In genomic region chr16:88455610-88456355, GRCh38 we compare ENCODE assay signal across 1 cellular context.
A peak's percentile ranks its signal among the peaks of the same experiment; 100 is the strongest.
TF ChIP-seq lines count a peak whose summit lies in the region.

No MANE protein-coding gene starts in this region.

TF ChIP-seq in HepG2, 621 proteins besides CTCF, POLR2A, EP300 and RAD21 (continued from another document and continues in another):
- TF ChIP-seq HNF1A (IDR thresholded peaks at IDR 0.05; ENCODE audit: low read depth) (no peak), HNF1A (CRISPR knock-in tag; IDR thresholded peaks at IDR 0.05; ENCODE audit: borderline replicate concordance) (0 out of 2 replicates have a peak, but pooled peaks have one; percentile 19), SMAD1 (CRISPR knock-in tag; IDR thresholded peaks at IDR 0.05; ENCODE audit: borderline replicate concordance, low read depth) (no peak), DMAP1 (CRISPR knock-in tag; IDR thresholded peaks at IDR 0.05) (0 out of 2 replicates have a peak, but pooled peaks have one; percentile 45), THAP11 (CRISPR knock-in tag; IDR thresholded peaks at IDR 0.05) (peak; percentile 65), FOXC1 (CRISPR knock-in tag; IDR thresholded peaks at IDR 0.05; ENCODE audit: borderline replicate concordance) (no peak), AGO2 (optimal IDR thresholded peaks at IDR 0.05; ENCODE audit: low read depth, low read length) (peak; percentile 86), ZNF12 (CRISPR knock-in tag; IDR thresholded peaks at IDR 0.05) (0 out of 2 replicates have a peak, but pooled peaks have one; percentile 7), SOX13 (IDR thresholded peaks at IDR 0.05) (no peak; the same call in 1 of the 2 replicates), SOX13 (CRISPR knock-in tag; conservative IDR thresholded peaks at IDR 0.05 in 1 of 2, IDR thresholded peaks at IDR 0.05 in 1 of 2) (peak in 1 of 2 experiments; percentile 83; a peak in 2 of 4 replicates), ZNF558 (CRISPR knock-in tag; IDR thresholded peaks at IDR 0.05; ENCODE audit: borderline replicate concordance) (0 out of 2 replicates have a peak, but pooled peaks have one; percentile 31), ZNF773 (CRISPR knock-in tag; IDR thresholded peaks at IDR 0.05; ENCODE audit: borderline replicate concordance) (no peak), SAP130 (CRISPR knock-in tag; IDR thresholded peaks at IDR 0.05; ENCODE audit: low read depth) (peak; percentile 68), NONO (IDR thresholded peaks at IDR 0.05) (no peak), NONO (CRISPR knock-in tag; conservative IDR thresholded peaks at IDR 0.05) (peak; percentile 49; the same call in 1 of the 2 replicates), ZNF549 (CRISPR knock-in tag; IDR thresholded peaks at IDR 0.05) (no peak), MXD4 (CRISPR knock-in tag; IDR thresholded peaks at IDR 0.05) (peak; percentile 65), SP2 (CRISPR knock-in tag; IDR thresholded peaks at IDR 0.05) (no peak), ERF (CRISPR knock-in tag; IDR thresholded peaks at IDR 0.05) (peak; percentile 60; the same call in 1 of the 2 replicates), SKIL (CRISPR knock-in tag; IDR thresholded peaks at IDR 0.05; ENCODE audit: borderline replicate concordance) (0 out of 2 replicates have a peak, but pooled peaks have one; percentile 40), ZBTB25 (CRISPR knock-in tag; IDR thresholded peaks at IDR 0.05) (peak; percentile 68; the same call in 1 of the 2 replicates), RFXAP (CRISPR knock-in tag; IDR thresholded peaks at IDR 0.05; ENCODE audit: borderline replicate concordance) (peak; percentile 19; the same call in 1 of the 2 replicates), MXI1 (IDR thresholded peaks at IDR 0.05; ENCODE audit: borderline replicate concordance, low read depth, low read length) (0 out of 3 replicates have a peak, but pooled peaks have one; percentile 3), ZNF407 (CRISPR knock-in tag; IDR thresholded peaks at IDR 0.05; ENCODE audit: not compliant biosample characterization) (no peak), FOXP4 (CRISPR knock-in tag; IDR thresholded peaks at IDR 0.05) (peak; percentile 45), HINFP (CRISPR knock-in tag; IDR thresholded peaks at IDR 0.05; ENCODE audit: low read depth) (0 out of 2 replicates have a peak, but pooled peaks have one; percentile 19), CHCHD3 (CRISPR knock-in tag; IDR thresholded peaks at IDR 0.05) (no peak), ZNF451 (CRISPR knock-in tag; IDR thresholded peaks at IDR 0.05) (no peak), SOX5 (CRISPR knock-in tag; IDR thresholded peaks at IDR 0.05; ENCODE audit: borderline replicate concordance) (peak; percentile 68; the same call in 1 of the 2 replicates), GABPB1 (CRISPR knock-in tag; IDR thresholded peaks at IDR 0.05) (peak; percentile 5; the same call in 1 of the 2 replicates), HDAC2 (CRISPR knock-in tag; IDR thresholded peaks at IDR 0.05) (peak; percentile 76; the same call in 1 of the 2 replicates), ARNTL (CRISPR knock-in tag; IDR thresholded peaks at IDR 0.05) (peak; percentile 44; the same call in 1 of the 2 replicates), ZNF567 (CRISPR knock-in tag; IDR thresholded peaks at IDR 0.05; ENCODE audit: borderline replicate concordance) (no peak), NCOA2 (CRISPR knock-in tag; IDR thresholded peaks at IDR 0.05) (peak; percentile 69), XRCC5 (optimal IDR thresholded peaks at IDR 0.05; ENCODE audit: low read length) (peak; percentile 54), GZF1 (CRISPR knock-in tag; IDR thresholded peaks at IDR 0.05) (0 out of 2 replicates have a peak, but pooled peaks have one; percentile 37), POLR2AphosphoS2 (IDR thresholded peaks at IDR 0.05; ENCODE audit: low read depth, low read length) (no peak), YY1 (IDR thresholded peaks at IDR 0.05; ENCODE audit: insufficient read depth, insufficient replicate concordance, low read depth, low read length) (no peak), MLX (CRISPR knock-in tag; IDR thresholded peaks at IDR 0.05) (peak; percentile 11; the same call in 1 of the 2 replicates), ZNF737 (CRISPR knock-in tag; IDR thresholded peaks at IDR 0.05; ENCODE audit: borderline replicate concordance) (no peak), IRX3 (CRISPR knock-in tag; IDR thresholded peaks at IDR 0.05; ENCODE audit: borderline replicate concordance, low read depth) (peak; percentile 54; the same call in 1 of the 2 replicates)
